26 cellular contexts compared by ENCODE assay signal in the genomic region with DNA sequence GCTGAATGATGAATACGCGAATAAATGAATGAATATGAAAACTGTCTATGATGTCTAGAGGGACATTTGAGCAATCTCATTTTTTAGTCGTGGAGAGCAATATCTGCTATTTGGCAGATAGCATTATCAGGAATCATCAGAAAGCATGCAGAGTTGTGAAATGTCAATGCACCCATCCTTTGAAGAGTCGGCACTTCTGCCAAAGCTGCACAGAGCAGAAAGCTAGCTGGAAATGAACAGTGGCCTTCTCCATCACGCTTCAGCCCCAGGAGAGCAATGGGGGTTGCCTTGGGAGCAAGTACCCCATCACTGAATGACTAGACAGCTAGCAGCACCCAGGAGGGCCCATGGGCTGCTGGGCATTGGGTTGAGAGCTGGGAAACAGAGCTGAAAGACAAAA.
"Had no signal": no experiment of that assay in that cellular context is flagged by ENCODE, and none has a peak within 500 bp of the region (broad histone marks: within the 10 kb centered on the region; RNA-seq: fewer than 3 reads in every experiment).

No MANE protein-coding gene starts in this region.

- H3K4me1 ChIP-seq: colonic mucosa, lower lobe of right lung, parathyroid adenoma, sigmoid colon, testis, tibial artery, upper lobe of left lung had no signal

- H3K4me3 ChIP-seq: colonic mucosa, heart right ventricle, lower lobe of right lung, sigmoid colon, skin epidermis, spleen, testis, tibial artery, upper lobe of left lung had no signal

- H3K27me3 ChIP-seq: colonic mucosa, sigmoid colon, testis, upper lobe of left lung had no signal

- DNase-seq: colonic mucosa; effector CD8-positive, alpha-beta T cell; endodermal cell; foreskin melanocyte; glutamatergic neuron; heart right ventricle; hippocampal formation; islet precursor cell; kidney glomerular epithelial cell; left colon; left ventricle myocardium superior; lower lobe of right lung; naive thymus-derived CD8-positive, alpha-beta T cell; nephron progenitor cell; sigmoid colon; spleen; stimulated activated CD4-positive, alpha-beta T cell treated with anti-CD3 and anti-CD28 coated beads, Interleukin-4, amount 100 ng/mL, for 4 hours; stimulated activated naive CD8-positive, alpha-beta T cell treated with anti-CD3 and anti-CD28 coated beads, Interleukin-15, Interleukin-2, amounts not matched to agents 100 U/mL and 50 U/mL, for 24 hours; testis; tibial artery; upper lobe of left lung had no signal

- H3K9me3 ChIP-seq: colonic mucosa, lower lobe of right lung, sigmoid colon, testis, tibial artery, upper lobe of left lung had no signal

- H3K36me3 ChIP-seq: colonic mucosa, heart right ventricle, lower lobe of right lung, sigmoid colon, spleen, tibial artery, upper lobe of left lung had no signal

- H3K27ac ChIP-seq: colonic mucosa, epithelial cell of prostate, heart right ventricle, lower lobe of right lung, parathyroid adenoma, sigmoid colon, skin epidermis, testis, tibial artery, upper lobe of left lung had no signal

- ATAC-seq: esophagus mucosa; heart right ventricle; left colon; left ventricle myocardium superior; lower lobe of right lung; naive thymus-derived CD8-positive, alpha-beta T cell; stimulated activated memory B cell treated with anti-CD40 and anti-IgM and Interleukin-4, amounts not matched to agents 10 μg/mL and 1 μg/mL and 100 μg/mL, for 72 hours; stimulated activated naive CD8-positive, alpha-beta T cell treated with anti-CD3 and anti-CD28 coated beads, Interleukin-15, Interleukin-2, amounts not matched to agents 100 U/mL and 50 U/mL, for 24 hours had no signal
